9 cellular contexts compared by ENCODE assay signal in the genomic region with DNA sequence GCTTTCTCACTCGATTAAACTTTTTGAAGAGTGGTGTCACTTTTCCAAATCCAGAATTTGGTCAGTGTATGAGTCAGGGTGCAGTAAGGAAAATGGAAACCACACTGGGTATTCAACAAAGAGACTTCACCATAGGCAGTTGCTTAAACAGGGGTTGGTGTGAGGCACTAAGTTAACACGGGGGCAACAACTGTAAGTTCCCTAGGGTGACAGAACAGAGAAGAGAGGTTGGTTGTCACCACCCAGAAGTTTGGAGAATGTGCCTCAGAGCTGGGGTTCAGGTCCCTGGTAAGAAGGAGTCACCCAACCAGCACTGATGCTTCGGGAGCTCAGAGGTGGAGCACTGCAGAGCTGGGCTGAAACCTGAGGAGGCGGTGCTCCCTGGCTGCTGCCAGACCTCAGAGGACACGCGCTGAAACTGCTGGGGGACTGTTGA.
DNase-seq lines count a peak whose midpoint lies in the region; ATAC-seq and TF ChIP-seq lines count a peak whose summit lies in the region.
"Had no signal": no experiment of that assay in that cellular context is flagged by ENCODE, and none has a peak within 500 bp of the region (broad histone marks: within the 10 kb centered on the region; RNA-seq: fewer than 3 reads in every experiment).

No MANE protein-coding gene starts in this region.

- H3K9me2 ChIP-seq in PC-3 (replicated peaks; ENCODE audit: low read length): no peaks in the 10 kb centered on the region

- H3K9ac ChIP-seq in PC-3 (ENCODE audit: low read length): no peak overlapping the region

- H3K36me3 ChIP-seq in PC-3 (ENCODE audit: low read depth, low read length): peaks cover 38% of the 10 kb centered on the region
- peaks cover 3 to 68% of the 10 kb centered on the region in 2 donors for H3K36me3 ChIP-seq in psoas muscle (ENCODE audit: insufficient read depth in 1 of 2, low read depth in 1 of 2)
- peaks cover 0 to 11% of the 10 kb centered on the region in 2 donors for H3K36me3 ChIP-seq in thyroid gland

- ATAC-seq in PC-3 (no peak), psoas muscle (peak; percentile 29 to 47 (median 37))

- H3K4me2 ChIP-seq in PC-3 (ENCODE audit: low read length): no peak overlapping the region

- CTCF ChIA-PET in PC-3 (lab: Charles Lee): no interaction called here

- DNase-seq in ELR (ENCODE audit: low read depth) (peak; percentile 69), PC-3 (peak; percentile 59), astrocyte of the cerebellum (ENCODE audit: low read depth) (peak; percentile 42), psoas muscle (peak in 1 of 2 donors; percentile 69), GM19238 (ENCODE audit: insufficient read length, low spot score) (no peak), NCI-H748 treated with DMSO at 0.1 percent for 48 hours (lab: John Stamatoyannopoulos, UW) (no peak), thyroid gland (no peak)
- DNase-seq: head of caudate nucleus had no signal

- H4K20me1 ChIP-seq in PC-3 (ENCODE audit: low read length): no peaks in the 10 kb centered on the region

- H3K27me3 ChIP-seq in PC-3 (ENCODE audit: low read length): no peaks in the 10 kb centered on the region
- H3K27me3 ChIP-seq in psoas muscle (ENCODE audit: insufficient read depth in 3 of 3, low read length in 2 of 3): no peaks in the 10 kb centered on the region
- no peaks in the 10 kb centered on the region for H3K27me3 ChIP-seq in thyroid gland

- intact Hi-C loops in PC-3 (cut with micrococcal nuclease) (no loop called here), psoas muscle (cut with DNase I) (no loop called here), thyroid gland (cut with DNase I) (no loop called here)

- no peak for TF ChIP-seq POLR2A in thyroid gland (IDR thresholded peaks at IDR 0.05)

- H3K4me1 ChIP-seq in PC-3 (ENCODE audit: insufficient read depth, low read length): peaks cover 25% of the 10 kb centered on the region
- H3K4me1 ChIP-seq in psoas muscle: peaks cover 92% of the 10 kb centered on the region
- peaks cover 9 to 32% of the 10 kb centered on the region in 2 donors for H3K4me1 ChIP-seq in thyroid gland

- H3K79me2 ChIP-seq in PC-3 (ENCODE audit: low read length): no peaks in the 10 kb centered on the region

- H2AFZ ChIP-seq in PC-3 (ENCODE audit: low read length): no peak overlapping the region

- POLR2A ChIA-PET in PC-3 (lab: Charles Lee; ENCODE audit: unreplicated experiment): no interaction called here

- in situ Hi-C loops in astrocyte of the cerebellum (cut with HindIII; ENCODE audit: low sequenced_read_pairs): no loop called here

- H3K27ac ChIP-seq in PC-3 (ENCODE audit: low read length) (no peak overlapping the region), psoas muscle (peak overlapping the region; percentile 73), thyroid gland (no peak overlapping the region)

- no peak overlapping the region for H3K4me3 ChIP-seq in PC-3 (ENCODE audit: low read length)
- no peak overlapping the region for H3K4me3 ChIP-seq in astrocyte of the cerebellum (ENCODE audit: low read depth, low read length)
- no peak overlapping the region for H3K4me3 ChIP-seq in psoas muscle
- H3K4me3 ChIP-seq in thyroid gland (replicated peaks in 1 of 3): no peak overlapping the region
- H3K4me3 ChIP-seq: lung had no signal

- no TSS peak for BruUV-seq in PC-3 (replicated peaks; lab: Mats Ljungman, UMichigan)

- 42 to 73% (median 50%) methylated on average over 6 of the region's 6 CpGs for WGBS in psoas muscle, 3 donors
- 72 to 93% methylated on average over 6 of the region's 6 CpGs for WGBS in thyroid gland, 2 donors

- TF ChIP-seq CTCF in PC-3 (conservative IDR thresholded peaks at IDR 0.05; ENCODE audit: low read depth, low read length) (no peak), astrocyte of the cerebellum (IDR thresholded peaks at IDR 0.05; ENCODE audit: low read depth, low read length, missing control alignments) (no peak), psoas muscle (IDR thresholded peaks at IDR 0.05) (no peak), thyroid gland (IDR thresholded peaks at IDR 0.05) (no peak)

- no peaks in the 10 kb centered on the region for H3K9me3 ChIP-seq in PC-3 (ENCODE audit: low read length)
- no peaks in the 10 kb centered on the region for H3K9me3 ChIP-seq in psoas muscle
- no peaks in the 10 kb centered on the region for H3K9me3 ChIP-seq in thyroid gland

- H3F3A ChIP-seq in PC-3 (ENCODE audit: low read length, unreplicated experiment): peaks cover 6% of the 10 kb centered on the region

Comparison
In these comparisons a context has a peak if more than half of its experiments do, and no peak if none do; other contexts are left out.
1. DNase-seq: peak in ELR (single experiment), PC-3 (single experiment) and astrocyte of the cerebellum (single experiment); none in GM19238 (single experiment), NCI-H748 treated with DMSO at 0.1 percent for 48 hours (single experiment) and thyroid gland (0 of 2).